In the genomic region with DNA sequence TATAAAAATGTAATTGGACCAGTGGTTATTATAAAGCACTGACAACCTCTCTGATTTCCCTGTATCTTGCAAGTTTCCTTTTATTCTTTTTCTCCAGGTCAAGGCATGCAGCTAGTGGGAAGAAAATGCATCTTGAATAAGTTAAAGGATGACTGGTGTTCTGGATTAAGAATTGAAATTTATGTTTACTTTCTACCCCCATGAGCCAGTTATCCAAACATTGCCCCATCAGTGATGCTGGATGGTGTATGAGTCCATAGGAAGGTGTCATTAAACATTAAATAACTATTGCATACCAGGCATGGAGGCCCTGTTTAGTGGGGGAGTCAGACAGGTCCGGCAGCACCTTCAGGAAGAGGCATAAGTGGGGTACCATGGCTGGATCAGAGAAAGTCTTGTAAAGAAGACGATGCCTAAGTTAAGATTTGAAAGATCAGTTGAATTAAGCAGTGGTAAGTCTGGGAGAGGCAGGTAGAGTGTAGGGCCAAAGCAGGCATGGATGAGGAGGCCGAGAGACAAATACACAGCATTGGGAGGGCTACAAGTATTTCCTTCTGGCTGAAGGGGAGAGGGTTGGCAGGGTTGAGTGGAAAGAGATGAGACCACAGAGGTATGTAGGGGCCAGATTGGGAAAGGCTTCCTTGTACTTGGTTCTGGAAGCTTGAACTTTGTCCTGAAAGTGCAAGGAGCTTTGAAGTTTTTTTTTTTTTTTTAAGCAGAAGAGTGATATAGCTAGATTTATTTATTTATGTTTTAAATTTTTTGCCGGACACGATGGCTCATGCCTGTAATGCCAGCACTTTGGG, we compare ENCODE assay signal across 17 cellular contexts. TPM values are rescaled to one million over a fixed set of nuclear protein-coding genes. Genes with fewer than 3 reads are reported as not detected.
DNase-seq lines count a peak whose midpoint lies in the region; ATAC-seq lines count a peak whose summit lies in the region.
"Had no signal": no experiment of that assay in that cellular context is flagged by ENCODE, and none has a peak within 500 bp of the region (broad histone marks: within the 10 kb centered on the region; RNA-seq: fewer than 3 reads in every experiment).

No MANE protein-coding gene starts in this region.

- H3K36me3 Mint-ChIP-seq in activated naive CD4-positive, alpha-beta T cell treated with anti-CD3 and anti-CD28 coated beads, Interleukin-2, amount 10 ng/mL, durations not matched to agents 7 days and 5 days, result peaks cover 33% of the 10 kb centered on the region
- peaks cover 28 to 37% of the 10 kb centered on the region in 2 donors for H3K36me3 Mint-ChIP-seq in activated naive CD4-positive, alpha-beta T cell treated with anti-CD3 and anti-CD28 coated beads, Interleukin-2, amount 50 U/mL, for 72 hours

- peaks cover 74% of the 10 kb centered on the region for H3K4me1 Mint-ChIP-seq in activated naive CD4-positive, alpha-beta T cell treated with anti-CD3 and anti-CD28 coated beads, Interleukin-2, amount 10 ng/mL, durations not matched to agents 7 days and 5 days
- peaks cover 89% of the 10 kb centered on the region for H3K4me1 Mint-ChIP-seq in stimulated activated naive CD8-positive, alpha-beta T cell treated with anti-CD3 and anti-CD28 coated beads, Interleukin-15, amount 100 ng/mL, for 72 hours

- DNase-seq in activated naive CD4-positive, alpha-beta T cell treated with anti-CD3 and anti-CD28 coated beads, Interleukin-2, amount 10 ng/mL, durations not matched to agents 7 days and 5 days, result no peak
- DNase-seq in activated naive CD4-positive, alpha-beta T cell treated with anti-CD3 and anti-CD28 coated beads, Interleukin-2, amount 50 U/mL, for 16 hours, result no peak
- DNase-seq in activated naive CD4-positive, alpha-beta T cell treated with anti-CD3 and anti-CD28 coated beads, Interleukin-2, amount 50 U/mL, for 72 hours (ENCODE audit: low spot score in 2 of 2), result no peak
- DNase-seq in kidney tubule cell (ENCODE audit: low spot score), result peak; percentile 30
- DNase-seq in stimulated activated naive CD8-positive, alpha-beta T cell treated with anti-CD3 and anti-CD28 coated beads, Interleukin-15, amount 100 ng/mL, for 72 hours, result no peak
- no peak for DNase-seq in HT-29 (ENCODE audit: low spot score)
- DNase-seq: activated CD4-positive, alpha-beta T cell treated with anti-CD3 and anti-CD28 coated beads, Interleukin-2, amount 10 ng/mL, durations not matched to agents 7 days and 5 days; amygdala; heart left ventricle; lower lobe of right lung; NCI-H1930; pancreas; stimulated activated CD4-positive, alpha-beta T cell treated with anti-CD3 and anti-CD28 coated beads, Interleukin-1b, Interleukin-23, amount 100 ng/mL, for 48 hours; stimulated activated naive CD4-positive, alpha-beta T cell had no signal

- peak overlapping the region; percentile 83 for H3K27ac Mint-ChIP-seq in activated naive CD4-positive, alpha-beta T cell treated with anti-CD3 and anti-CD28 coated beads, Interleukin-2, amount 10 ng/mL, durations not matched to agents 7 days and 5 days
- H3K27ac Mint-ChIP-seq in activated naive CD4-positive, alpha-beta T cell treated with anti-CD3 and anti-CD28 coated beads, Interleukin-2, amount 50 U/mL, for 72 hours, result peak overlapping the region; percentile 87 to 97
- H3K27ac Mint-ChIP-seq in stimulated activated naive CD8-positive, alpha-beta T cell treated with anti-CD3 and anti-CD28 coated beads, Interleukin-15, amount 100 ng/mL, for 72 hours, result peak overlapping the region; percentile 90 to 97

- no peaks in the 10 kb centered on the region for H3K27me3 Mint-ChIP-seq in activated naive CD4-positive, alpha-beta T cell treated with anti-CD3 and anti-CD28 coated beads, Interleukin-2, amount 10 ng/mL, durations not matched to agents 7 days and 5 days
- no peaks in the 10 kb centered on the region for H3K27me3 Mint-ChIP-seq in stimulated activated naive CD8-positive, alpha-beta T cell treated with anti-CD3 and anti-CD28 coated beads, Interleukin-15, amount 100 ng/mL, for 72 hours
- H3K27me3 Mint-ChIP-seq: activated CD4-positive, alpha-beta T cell treated with anti-CD3 and anti-CD28 coated beads, Interleukin-2, amount 10 ng/mL, durations not matched to agents 7 days and 5 days had no signal

- no peaks in the 10 kb centered on the region for H3K9me3 Mint-ChIP-seq in activated naive CD4-positive, alpha-beta T cell treated with anti-CD3 and anti-CD28 coated beads, Interleukin-2, amount 10 ng/mL, durations not matched to agents 7 days and 5 days
- no peaks in the 10 kb centered on the region for H3K9me3 Mint-ChIP-seq in activated naive CD4-positive, alpha-beta T cell treated with anti-CD3 and anti-CD28 coated beads, Interleukin-2, amount 50 U/mL, for 72 hours
- no peaks in the 10 kb centered on the region for H3K9me3 Mint-ChIP-seq in stimulated activated naive CD8-positive, alpha-beta T cell treated with anti-CD3 and anti-CD28 coated beads, Interleukin-15, amount 100 ng/mL, for 72 hours
- H3K9me3 Mint-ChIP-seq: activated CD4-positive, alpha-beta T cell treated with anti-CD3 and anti-CD28 coated beads, Interleukin-2, amount 10 ng/mL, durations not matched to agents 7 days and 5 days had no signal

- CTCF ChIA-PET in activated naive CD4-positive, alpha-beta T cell treated with anti-CD3 and anti-CD28 coated beads, Interleukin-2, amount 10 ng/mL, durations not matched to agents 7 days and 5 days (lab: Charles Lee), result interaction anchor here (1.1 kb wide), 1 partner anchor 9 kb away, joined by 4 read pairs; no protein-coding TSS in a partner anchor

- no peak for ATAC-seq in activated naive CD4-positive, alpha-beta T cell treated with anti-CD3 and anti-CD28 coated beads, Interleukin-2, amount 50 U/mL, for 72 hours
- no peak for ATAC-seq in stimulated activated naive CD8-positive, alpha-beta T cell treated with anti-CD3 and anti-CD28 coated beads, Interleukin-15, amount 100 ng/mL, for 72 hours
- ATAC-seq in HG03342 (IDR thresholded peaks at IDR 0.05; ENCODE audit: unreplicated experiment), result no peak
- no peak for ATAC-seq in GM19035 (IDR thresholded peaks at IDR 0.05; ENCODE audit: unreplicated experiment)
- ATAC-seq: HCT116, heart left ventricle, lower lobe of right lung, pancreas had no signal

- no peak overlapping the region for H3K4me3 Mint-ChIP-seq in activated naive CD4-positive, alpha-beta T cell treated with anti-CD3 and anti-CD28 coated beads, Interleukin-2, amount 10 ng/mL, durations not matched to agents 7 days and 5 days
- peak overlapping the region; percentile 73 to 78 for H3K4me3 Mint-ChIP-seq in stimulated activated naive CD8-positive, alpha-beta T cell treated with anti-CD3 and anti-CD28 coated beads, Interleukin-15, amount 100 ng/mL, for 72 hours

RNA-seq across cellular contexts. Expression of a gene that starts 5.7 kb away (rescaled TPM):
- total RNA-seq in activated naive CD4-positive, alpha-beta T cell treated with anti-CD3 and anti-CD28 coated beads, Interleukin-2, amount 50 U/mL, for 72 hours, result 100 to 1,000 TPM; 151 to 170 TPM
- total RNA-seq in HT-29 (2014; rRNA removed; shearing (Covaris generic)), result 92.5 and 108 TPM in 2 replicates

RNA-seq across cellular contexts. Expression of a gene that starts 20.5 kb away (rescaled TPM):
- total RNA-seq in activated naive CD4-positive, alpha-beta T cell treated with anti-CD3 and anti-CD28 coated beads, Interleukin-2, amount 50 U/mL, for 72 hours, result 10 to 100 TPM; 12.6 to 23.4 TPM
- 10.8 and 16.3 TPM in 2 replicates for total RNA-seq in HT-29 (2014; rRNA removed; shearing (Covaris generic))
